1 cellular context compared by ENCODE assay signal in the genomic region with DNA sequence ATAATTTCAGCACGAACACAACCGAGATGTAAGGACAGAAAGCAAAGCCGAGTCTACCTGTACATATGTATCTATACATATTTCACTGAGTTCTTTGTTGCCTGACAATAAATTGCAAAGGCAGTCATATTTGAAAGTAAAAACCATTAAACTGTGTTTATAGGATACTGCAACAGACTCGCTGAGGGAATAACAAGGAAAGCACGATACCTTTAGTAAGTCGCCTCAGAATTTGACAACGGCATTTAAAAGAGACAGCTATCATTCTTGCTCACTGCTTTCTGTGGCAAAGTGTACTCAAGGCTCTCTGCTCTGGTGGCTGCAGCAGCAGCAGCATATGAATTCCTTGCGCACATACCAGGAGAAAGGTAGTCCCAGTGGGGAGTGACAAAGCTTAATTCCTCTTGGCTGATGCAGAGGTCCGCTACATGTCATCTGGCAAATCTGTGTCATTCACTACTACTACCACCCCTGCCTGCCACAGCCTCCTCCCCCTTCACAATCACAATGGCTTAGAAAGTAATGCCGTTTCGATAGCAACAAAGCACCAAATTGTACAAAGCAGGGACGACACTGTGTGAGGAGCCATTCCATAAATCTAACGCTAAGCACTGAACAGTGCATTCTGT.
TF ChIP-seq lines count a peak whose summit lies in the region.

A gene with protein sequence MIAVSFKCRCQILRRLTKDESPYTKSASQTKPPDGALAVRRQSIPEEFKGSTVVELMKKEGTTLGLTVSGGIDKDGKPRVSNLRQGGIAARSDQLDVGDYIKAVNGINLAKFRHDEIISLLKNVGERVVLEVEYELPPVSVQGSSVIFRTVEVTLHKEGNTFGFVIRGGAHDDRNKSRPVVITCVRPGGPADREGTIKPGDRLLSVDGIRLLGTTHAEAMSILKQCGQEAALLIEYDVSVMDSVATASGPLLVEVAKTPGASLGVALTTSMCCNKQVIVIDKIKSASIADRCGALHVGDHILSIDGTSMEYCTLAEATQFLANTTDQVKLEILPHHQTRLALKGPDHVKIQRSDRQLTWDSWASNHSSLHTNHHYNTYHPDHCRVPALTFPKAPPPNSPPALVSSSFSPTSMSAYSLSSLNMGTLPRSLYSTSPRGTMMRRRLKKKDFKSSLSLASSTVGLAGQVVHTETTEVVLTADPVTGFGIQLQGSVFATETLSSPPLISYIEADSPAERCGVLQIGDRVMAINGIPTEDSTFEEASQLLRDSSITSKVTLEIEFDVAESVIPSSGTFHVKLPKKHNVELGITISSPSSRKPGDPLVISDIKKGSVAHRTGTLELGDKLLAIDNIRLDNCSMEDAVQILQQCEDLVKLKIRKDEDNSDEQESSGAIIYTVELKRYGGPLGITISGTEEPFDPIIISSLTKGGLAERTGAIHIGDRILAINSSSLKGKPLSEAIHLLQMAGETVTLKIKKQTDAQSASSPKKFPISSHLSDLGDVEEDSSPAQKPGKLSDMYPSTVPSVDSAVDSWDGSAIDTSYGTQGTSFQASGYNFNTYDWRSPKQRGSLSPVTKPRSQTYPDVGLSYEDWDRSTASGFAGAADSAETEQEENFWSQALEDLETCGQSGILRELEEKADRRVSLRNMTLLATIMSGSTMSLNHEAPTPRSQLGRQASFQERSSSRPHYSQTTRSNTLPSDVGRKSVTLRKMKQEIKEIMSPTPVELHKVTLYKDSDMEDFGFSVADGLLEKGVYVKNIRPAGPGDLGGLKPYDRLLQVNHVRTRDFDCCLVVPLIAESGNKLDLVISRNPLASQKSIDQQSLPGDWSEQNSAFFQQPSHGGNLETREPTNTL (minus strand): TSS at position 437 of the 629 bp plus-strand sequence. CDS start 172 bp downstream, at position 265.

TF ChIP-seq in WTC11, 78 proteins besides CTCF, POLR2A, EP300 and RAD21 (continued from another document):
- TF ChIP-seq, protein P1, sequence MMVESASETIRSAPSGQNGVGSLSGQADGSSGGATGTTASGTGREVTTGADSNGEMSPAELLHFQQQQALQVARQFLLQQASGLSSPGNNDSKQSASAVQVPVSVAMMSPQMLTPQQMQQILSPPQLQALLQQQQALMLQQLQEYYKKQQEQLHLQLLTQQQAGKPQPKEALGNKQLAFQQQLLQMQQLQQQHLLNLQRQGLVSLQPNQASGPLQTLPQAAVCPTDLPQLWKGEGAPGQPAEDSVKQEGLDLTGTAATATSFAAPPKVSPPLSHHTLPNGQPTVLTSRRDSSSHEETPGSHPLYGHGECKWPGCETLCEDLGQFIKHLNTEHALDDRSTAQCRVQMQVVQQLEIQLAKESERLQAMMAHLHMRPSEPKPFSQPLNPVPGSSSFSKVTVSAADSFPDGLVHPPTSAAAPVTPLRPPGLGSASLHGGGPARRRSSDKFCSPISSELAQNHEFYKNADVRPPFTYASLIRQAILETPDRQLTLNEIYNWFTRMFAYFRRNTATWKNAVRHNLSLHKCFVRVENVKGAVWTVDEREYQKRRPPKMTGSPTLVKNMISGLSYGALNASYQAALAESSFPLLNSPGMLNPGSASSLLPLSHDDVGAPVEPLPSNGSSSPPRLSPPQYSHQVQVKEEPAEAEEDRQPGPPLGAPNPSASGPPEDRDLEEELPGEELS (CRISPR knock-in tag; IDR thresholded peaks at IDR 0.05), result no peak
